Comparison of ENCODE assay signal across 32 cellular contexts in the genomic region with DNA sequence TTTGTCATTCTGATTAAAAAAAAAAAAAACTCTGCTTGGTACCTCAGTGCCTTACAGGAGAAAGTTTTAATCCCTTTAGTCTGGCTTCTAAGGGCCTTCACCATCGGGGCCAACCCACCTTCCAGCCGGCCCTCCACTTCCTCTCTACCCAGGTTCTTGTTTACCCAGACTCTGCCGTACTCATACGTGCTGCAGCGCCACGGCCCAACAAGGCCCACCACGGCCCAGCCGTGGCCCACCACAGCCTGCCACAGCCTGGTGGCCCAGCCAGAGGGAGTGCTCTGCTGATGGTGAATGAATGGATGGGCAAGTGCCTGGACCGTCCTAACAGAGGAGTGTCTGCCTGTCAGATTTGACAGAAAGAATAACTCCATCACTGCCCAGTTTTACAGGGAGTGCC. TPM values are rescaled to one million over a fixed set of nuclear protein-coding genes. Genes with fewer than 3 reads are reported as not detected.
DNase-seq lines count a peak whose midpoint lies in the region; ATAC-seq, FAIRE-seq and TF ChIP-seq lines count a peak whose summit lies in the region.
"Had no signal": no experiment of that assay in that cellular context is flagged by ENCODE, and none has a peak within 500 bp of the region (broad histone marks: within the 10 kb centered on the region; RNA-seq: fewer than 3 reads in every experiment).

No MANE protein-coding gene starts in this region.

- no peak for TF ChIP-seq POLR2A in GM12891 (IDR thresholded peaks at IDR 0.05; ENCODE audit: low read depth, low read length)

- no peak overlapping the region for H3K27ac Mint-ChIP-seq in activated T-helper 2 cell treated with anti-CD3 and anti-CD28 coated beads, Interferon-gamma antibody, Interleukin-2, Interleukin-4, amounts not matched to agents 10 μg/mL and 5 μg/mL and 100 μg/mL, durations not matched to agents 14 hours and 24 hours and 36 hours
- H3K27ac Mint-ChIP-seq: activated CD4-positive, alpha-beta memory T cell treated with anti-CD3 and anti-CD28 coated beads, Interleukin-2, amount 10 ng/mL, durations not matched to agents 7 days and 5 days; T-helper 1 cell treated with Interleukin-12 subunit alpha and Interleukin-12 subunit beta and Interleukin-4 antibody, amounts not matched to agents 30 μg/mL and 1 μg/mL, for 36 hours; type B pancreatic cell had no signal

- no peak overlapping the region for H3K4me3 ChIP-seq in H7 (ENCODE audit: insufficient read depth, low read depth, low read length)
- H3K4me3 ChIP-seq in coronary artery: no peak overlapping the region
- H3K4me3 ChIP-seq in osteoblast (ENCODE audit: insufficient read depth, low read length): no peak overlapping the region
- H3K4me3 ChIP-seq: gastrocnemius medialis, MG63, mucosa of descending colon, prostate gland, right lobe of liver had no signal

- H3K36me3 Mint-ChIP-seq in activated T-helper 2 cell treated with anti-CD3 and anti-CD28 coated beads, Interferon-gamma antibody, Interleukin-2, Interleukin-4, amounts not matched to agents 10 μg/mL and 5 μg/mL and 100 μg/mL, durations not matched to agents 14 hours and 24 hours and 36 hours (ENCODE audit: low read depth): peaks cover 26% of the 10 kb centered on the region

- no peak overlapping the region for H3K4me3 Mint-ChIP-seq in activated T-helper 2 cell treated with anti-CD3 and anti-CD28 coated beads, Interferon-gamma antibody, Interleukin-2, Interleukin-4, amounts not matched to agents 10 μg/mL and 5 μg/mL and 100 μg/mL, durations not matched to agents 14 hours and 24 hours and 36 hours (ENCODE audit: low read depth)
- H3K4me3 Mint-ChIP-seq: activated CD4-positive, alpha-beta memory T cell treated with anti-CD3 and anti-CD28 coated beads, Interleukin-2, amount 10 ng/mL, durations not matched to agents 7 days and 5 days; H9; T-helper 1 cell treated with Interleukin-12 subunit alpha and Interleukin-12 subunit beta and Interleukin-4 antibody, amounts not matched to agents 30 μg/mL and 1 μg/mL, for 36 hours; type B pancreatic cell had no signal

- H3K4me1 ChIP-seq in osteoblast (ENCODE audit: insufficient read depth, low read length): peaks cover 7% of the 10 kb centered on the region
- H3K4me1 ChIP-seq: prostate gland had no signal

- H4K20me1 ChIP-seq in osteoblast (ENCODE audit: insufficient read depth, low read length): no peaks in the 10 kb centered on the region

- no peak for ATAC-seq in GM21737 (IDR thresholded peaks at IDR 0.05; ENCODE audit: unreplicated experiment)
- ATAC-seq: right lobe of liver, SK-N-SH treated with all-trans-retinoic acid at 6 μM for 48 hours had no signal

- H3K79me2 ChIP-seq in osteoblast (ENCODE audit: insufficient read depth, low read length): no peaks in the 10 kb centered on the region

- intact Hi-C loops in activated T-helper 2 cell treated with anti-CD3 and anti-CD28 coated beads, Interferon-gamma antibody, Interleukin-2, Interleukin-4, amounts not matched to agents 10 μg/mL and 5 μg/mL and 100 μg/mL, durations not matched to agents 14 hours and 24 hours and 36 hours (cut with micrococcal nuclease): no loop called here

- peak; percentile 9 for DNase-seq in GM12891 (ENCODE audit: insufficient read length, low spot score)
- DNase-seq in H7: peak; percentile 45
- DNase-seq in coronary artery (ENCODE audit: low spot score): peak; percentile 36
- DNase-seq in osteoblast (ENCODE audit: insufficient read length, low spot score, missing footprints): peak; percentile 87
- no peak for DNase-seq in NCI-H2081 treated with DMSO at 0.1 percent for 48 hours (lab: John Stamatoyannopoulos, UW)
- DNase-seq in activated T-helper 2 cell treated with anti-CD3 and anti-CD28 coated beads, Interferon-gamma antibody, Interleukin-2, Interleukin-4, amounts not matched to agents 10 μg/mL and 5 μg/mL and 100 μg/mL, durations not matched to agents 14 hours and 24 hours and 36 hours (ENCODE audit: low spot score): no peak
- DNase-seq in KBM-7: no peak
- DNase-seq: activated CD4-positive, alpha-beta memory T cell treated with anti-CD3 and anti-CD28 coated beads, Interleukin-2, amount 10 ng/mL, durations not matched to agents 7 days and 5 days; activated CD4-positive, CD25-positive, alpha-beta regulatory T cell treated with anti-CD3 and anti-CD28 coated beads, Interleukin-2, amount 50 U/mL, for 72 hours; activated CD8-positive, alpha-beta memory T cell treated with anti-CD3 and anti-CD28 coated beads, Interleukin-2, amount 50 U/mL, for 4 hours; activated gamma-delta T cell; EL; gastrocnemius medialis; H9; KG1; left cardiac atrium; MG63; mucosa of descending colon; NCI-H1105 treated with DMSO at 0.1 percent for 48 hours; NCI-H2029; NCI-H524 treated with DMSO at 0.1 percent for 48 hours; NK-92 treated with Interleukin-12 subunit alpha and Interleukin-12 subunit beta, amount 100 ng/mL, for 24 hours; right lobe of liver; Right ventricle myocardium superior; stimulated activated CD4-positive, alpha-beta T cell treated with anti-CD3 and anti-CD28 coated beads, Interleukin-4, amount 100 ng/mL, for 24 hours had no signal

- H2AFZ ChIP-seq in osteoblast (ENCODE audit: low read length): no peak overlapping the region

- no peak for FAIRE-seq in GM12891 (lab: Jason Lieb, UNC)
- FAIRE-seq: endothelial cell of umbilical vein, HTR-8/SVneo had no signal

- no peak overlapping the region for H3K4me2 ChIP-seq in osteoblast (ENCODE audit: insufficient read depth, low read length)

- TF ChIP-seq CTCF in coronary artery (IDR thresholded peaks at IDR 0.05): no peak
- TF ChIP-seq CTCF in osteoblast (IDR thresholded peaks at IDR 0.05; ENCODE audit: extremely low read depth, low read depth, low read length): no peak

- H3K27ac ChIP-seq in coronary artery (no peak overlapping the region), osteoblast (ENCODE audit: low read depth, low read length) (no peak overlapping the region)
- H3K27ac ChIP-seq: prostate gland, right lobe of liver had no signal

- H3K9me3 Mint-ChIP-seq in activated T-helper 2 cell treated with anti-CD3 and anti-CD28 coated beads, Interferon-gamma antibody, Interleukin-2, Interleukin-4, amounts not matched to agents 10 μg/mL and 5 μg/mL and 100 μg/mL, durations not matched to agents 14 hours and 24 hours and 36 hours: no peaks in the 10 kb centered on the region
- H3K9me3 Mint-ChIP-seq: activated CD4-positive, alpha-beta memory T cell treated with anti-CD3 and anti-CD28 coated beads, Interleukin-2, amount 10 ng/mL, durations not matched to agents 7 days and 5 days; T-helper 1 cell treated with Interleukin-12 subunit alpha and Interleukin-12 subunit beta and Interleukin-4 antibody, amounts not matched to agents 30 μg/mL and 1 μg/mL, for 36 hours; type B pancreatic cell had no signal

- H3K4me1 Mint-ChIP-seq in activated T-helper 2 cell treated with anti-CD3 and anti-CD28 coated beads, Interferon-gamma antibody, Interleukin-2, Interleukin-4, amounts not matched to agents 10 μg/mL and 5 μg/mL and 100 μg/mL, durations not matched to agents 14 hours and 24 hours and 36 hours (ENCODE audit: low read depth): peaks cover 13% of the 10 kb centered on the region

- no peaks in the 10 kb centered on the region for H3K9me3 ChIP-seq in osteoblast (ENCODE audit: low read depth, low read length)
- H3K9me3 ChIP-seq: gastrocnemius medialis, MG63, mucosa of descending colon, prostate gland, right lobe of liver had no signal

- peaks cover 4% of the 10 kb centered on the region for H3K36me3 ChIP-seq in H7 (replicated peaks; ENCODE audit: control insufficient read depth, insufficient read depth, low read length)
- H3K36me3 ChIP-seq in osteoblast (ENCODE audit: insufficient read depth, low read length): no peaks in the 10 kb centered on the region
- H3K36me3 ChIP-seq: gastrocnemius medialis, MG63, prostate gland, right lobe of liver had no signal

- no peaks in the 10 kb centered on the region for H3K27me3 Mint-ChIP-seq in activated T-helper 2 cell treated with anti-CD3 and anti-CD28 coated beads, Interferon-gamma antibody, Interleukin-2, Interleukin-4, amounts not matched to agents 10 μg/mL and 5 μg/mL and 100 μg/mL, durations not matched to agents 14 hours and 24 hours and 36 hours (ENCODE audit: low read depth)
- H3K27me3 Mint-ChIP-seq: activated CD4-positive, alpha-beta memory T cell treated with anti-CD3 and anti-CD28 coated beads, Interleukin-2, amount 10 ng/mL, durations not matched to agents 7 days and 5 days had no signal

- no peaks in the 10 kb centered on the region for H3K27me3 ChIP-seq in H7 (ENCODE audit: control insufficient read depth, insufficient read depth, low read length)
- no peaks in the 10 kb centered on the region for H3K27me3 ChIP-seq in osteoblast (ENCODE audit: insufficient read depth, low read length)
- H3K27me3 ChIP-seq: gastrocnemius medialis, MG63, right lobe of liver had no signal

- in situ Hi-C loops in KBM-7 (cut with MboI; ENCODE audit: low pct_unique_long_range_greater_than_20kb, low sequenced_read_pairs): loop anchor here (25.0 kb wide), 1 partner anchor 419 kb away; no protein-coding TSS in a partner anchor

TF ChIP-seq in GM12891, 5 proteins besides CTCF, POLR2A, EP300 and RAD21:
- TF ChIP-seq PAX5 (IDR thresholded peaks at IDR 0.05; ENCODE audit: insufficient read depth, low read length, severe bottlenecking): no peak
- no peak for TF ChIP-seq POLR2AphosphoS5 (IDR thresholded peaks at IDR 0.05; ENCODE audit: low read depth, low read length)
- TF ChIP-seq POU2F2 (IDR thresholded peaks at IDR 0.05; ENCODE audit: low read depth, low read length): no peak
- no peak for TF ChIP-seq TAF1 (IDR thresholded peaks at IDR 0.05; ENCODE audit: low read depth, low read length)
- no peak for TF ChIP-seq SPI1 (IDR thresholded peaks at IDR 0.05; ENCODE audit: low read depth, low read length)

RNA-seq across cellular contexts. Expression of a gene that starts 38.0 kb away (rescaled TPM):
- 20.3 TPM for polyA plus RNA-seq in GM12891 (2012; ENCODE audit: low read depth, missing spikeins)
- total RNA-seq in H7 (2014; rRNA removed; shearing (Covaris generic)): 29.0 and 36.6 TPM in 2 replicates
- total RNA-seq in osteoblast: 8.0 and 9.1 TPM in 2 replicates
- total RNA-seq in activated T-helper 2 cell treated with anti-CD3 and anti-CD28 coated beads, Interferon-gamma antibody, Interleukin-2, Interleukin-4, amounts not matched to agents 10 μg/mL and 5 μg/mL and 100 μg/mL, durations not matched to agents 14 hours and 24 hours and 36 hours: 41.8 and 46.4 TPM in 2 replicates

RNA-seq across cellular contexts. Expression of a gene that starts 38.0 kb away (rescaled TPM):
- polyA plus RNA-seq in GM12891 (2012; ENCODE audit: low read depth, missing spikeins): 75.5 TPM
- total RNA-seq in H7 (2014; rRNA removed; shearing (Covaris generic)): 23.4 and 31.4 TPM in 2 replicates
- total RNA-seq in osteoblast: 21.5 and 25.0 TPM in 2 replicates
- total RNA-seq in activated T-helper 2 cell treated with anti-CD3 and anti-CD28 coated beads, Interferon-gamma antibody, Interleukin-2, Interleukin-4, amounts not matched to agents 10 μg/mL and 5 μg/mL and 100 μg/mL, durations not matched to agents 14 hours and 24 hours and 36 hours: 25.9 and 26.6 TPM in 2 replicates

Comparison
In these comparisons a context has a peak if more than half of its experiments do, and no peak if none do; other contexts are left out.
1. DNase-seq: peak in GM12891 (single experiment), H7 (single experiment), coronary artery (single experiment) and osteoblast (single experiment); none in NCI-H2081 treated with DMSO at 0.1 percent for 48 hours (single experiment), activated T-helper 2 cell treated with anti-CD3 and anti-CD28 coated beads, Interferon-gamma antibody, Interleukin-2, Interleukin-4, amounts not matched to agents 10 μg/mL and 5 μg/mL and 100 μg/mL, durations not matched to agents 14 hours and 24 hours and 36 hours (single experiment) and KBM-7 (single experiment).